In the genomic region with DNA sequence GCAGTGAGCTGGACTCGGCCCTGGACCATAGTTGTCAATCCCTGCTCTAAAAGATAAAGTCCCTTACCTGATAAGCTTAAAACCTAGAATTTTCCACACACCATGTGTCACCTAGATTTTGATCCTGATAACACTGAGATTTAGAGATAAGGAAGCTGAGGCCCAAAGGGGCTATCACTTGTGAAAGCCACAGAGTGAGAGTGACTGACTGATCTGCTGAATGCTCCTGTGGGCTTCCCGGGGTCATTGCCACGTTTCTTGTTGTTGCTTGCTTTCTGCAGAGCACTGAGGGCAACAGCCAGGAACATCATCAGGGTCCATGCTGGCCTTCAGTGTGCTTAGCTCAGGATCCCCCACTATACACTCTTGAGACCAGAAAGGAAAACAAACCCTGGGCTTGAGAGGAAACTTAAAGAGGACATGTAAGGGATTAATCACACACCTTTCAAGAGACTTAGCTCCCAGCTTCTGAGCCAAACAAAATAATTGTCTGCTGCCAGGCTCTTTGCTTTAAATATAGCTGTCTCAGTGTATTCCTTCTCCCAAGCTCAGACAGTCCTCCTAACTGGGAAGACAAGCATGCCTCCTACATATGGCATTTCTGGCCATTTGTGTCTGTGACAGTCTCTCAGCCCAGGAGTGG, we compare ENCODE assay signal across 20 cellular contexts.
DNase-seq lines count a peak whose midpoint lies in the region; ATAC-seq and TF ChIP-seq lines count a peak whose summit lies in the region.
"Had no signal": no experiment of that assay in that cellular context is flagged by ENCODE, and none has a peak within 500 bp of the region (broad histone marks: within the 10 kb centered on the region; RNA-seq: fewer than 3 reads in every experiment).

No MANE protein-coding gene starts in this region.

- no peak for TF ChIP-seq EP300 in gastroesophageal sphincter (IDR thresholded peaks at IDR 0.05)

- H3K4me3 ChIP-seq in gastroesophageal sphincter (no peak overlapping the region), gastrocnemius medialis (no peak overlapping the region)
- H3K4me3 ChIP-seq: GM12878, left lung, ovary, PC-9, SK-N-MC, skin epidermis had no signal

- in situ Hi-C loops in gastrocnemius medialis (cut with MboI; ENCODE audit: low sequenced_read_pairs in 4 of 4), result no loop called here

- TF ChIP-seq POLR2A in gastroesophageal sphincter (IDR thresholded peaks at IDR 0.05) (no peak), gastrocnemius medialis (IDR thresholded peaks at IDR 0.05) (no peak)

- H3K27me3 ChIP-seq in gastroesophageal sphincter (no peaks in the 10 kb centered on the region), gastrocnemius medialis (no peaks in the 10 kb centered on the region)
- H3K27me3 ChIP-seq: left lung, ovary had no signal

- DNase-seq in HT1080 (ENCODE audit: low read depth), result peak; percentile 12
- DNase-seq in gastrocnemius medialis, result no peak
- DNase-seq in GM10266 (ENCODE audit: extremely low spot score), result no peak
- DNase-seq in NCI-H2029 treated with DMSO at 0.1 percent for 48 hours (lab: John Stamatoyannopoulos, UW), result no peak
- DNase-seq: Calu3; HCEC 1CT; left lung; NCI-H1092 treated with DMSO at 0.1 percent for 48 hours; NCI-H2171; NCI-H69; ovary; PC-9; stimulated activated CD4-positive, alpha-beta T cell treated with anti-CD3 and anti-CD28 coated beads, Interleukin-4, amount 100 ng/mL, for 24 hours; T-helper 9 cell had no signal

- H3K4me1 ChIP-seq in gastroesophageal sphincter (peaks cover 0 to 46% (median 3%) of the 10 kb centered on the region in 3 donors), gastrocnemius medialis (peaks cover 36 to 47% of the 10 kb centered on the region in 2 donors)
- H3K4me1 ChIP-seq: left lung had no signal

- H3K9me3 ChIP-seq in gastroesophageal sphincter, result no peaks in the 10 kb centered on the region
- H3K9me3 ChIP-seq in gastrocnemius medialis, result no peaks in the 10 kb centered on the region
- H3K9me3 ChIP-seq: left lung, ovary had no signal

- H3K36me3 ChIP-seq in gastroesophageal sphincter, result no peaks in the 10 kb centered on the region
- no peaks in the 10 kb centered on the region for H3K36me3 ChIP-seq in gastrocnemius medialis
- H3K36me3 ChIP-seq: left lung, ovary had no signal

- H3K27ac ChIP-seq in gastroesophageal sphincter, result peak overlapping the region in 3 of 4 donors; percentile 19 to 50 (median 40)
- H3K27ac ChIP-seq in gastrocnemius medialis, result peak overlapping the region in 3 of 4 donors; percentile 15 to 64 (median 54)
- H3K27ac ChIP-seq: left lung, ovary, PC-9, SK-N-MC, skin epidermis had no signal

- WGBS in gastroesophageal sphincter (ENCODE audit: low coverage in 1 of 2), 2 donors, result 20 to 33% methylated on average over 1 to 3 of the region's 3 CpGs

- no peak for ATAC-seq in SK-N-SH treated with all-trans-retinoic acid at 6 μM for 48 hours
- ATAC-seq in gastroesophageal sphincter, result no peak
- ATAC-seq in gastrocnemius medialis, result no peak
- no peak for ATAC-seq in HG02588 (IDR thresholded peaks at IDR 0.05; ENCODE audit: unreplicated experiment)
- ATAC-seq: GM12878, left lung had no signal

- TF ChIP-seq CTCF in gastroesophageal sphincter (IDR thresholded peaks at IDR 0.05) (no peak), gastrocnemius medialis (IDR thresholded peaks at IDR 0.05 in 4 of 5, conservative IDR thresholded peaks at IDR 0.05 in 1 of 5) (no peak), GM10266 (IDR thresholded peaks at IDR 0.05; ENCODE audit: control insufficient read depth, insufficient read depth, low read depth, missing control alignments) (no peak)

- intact Hi-C loops in gastrocnemius medialis (cut with DNase I; ENCODE audit: low total_unique reads), result loop anchor here (5.0 kb wide), 1 partner anchor 62 kb away; no protein-coding TSS in a partner anchor

TF ChIP-seq in SK-N-SH treated with all-trans-retinoic acid at 6 μM for 48 hours, 23 proteins besides CTCF, POLR2A, EP300 and RAD21:
- TF ChIP-seq, protein P1, sequence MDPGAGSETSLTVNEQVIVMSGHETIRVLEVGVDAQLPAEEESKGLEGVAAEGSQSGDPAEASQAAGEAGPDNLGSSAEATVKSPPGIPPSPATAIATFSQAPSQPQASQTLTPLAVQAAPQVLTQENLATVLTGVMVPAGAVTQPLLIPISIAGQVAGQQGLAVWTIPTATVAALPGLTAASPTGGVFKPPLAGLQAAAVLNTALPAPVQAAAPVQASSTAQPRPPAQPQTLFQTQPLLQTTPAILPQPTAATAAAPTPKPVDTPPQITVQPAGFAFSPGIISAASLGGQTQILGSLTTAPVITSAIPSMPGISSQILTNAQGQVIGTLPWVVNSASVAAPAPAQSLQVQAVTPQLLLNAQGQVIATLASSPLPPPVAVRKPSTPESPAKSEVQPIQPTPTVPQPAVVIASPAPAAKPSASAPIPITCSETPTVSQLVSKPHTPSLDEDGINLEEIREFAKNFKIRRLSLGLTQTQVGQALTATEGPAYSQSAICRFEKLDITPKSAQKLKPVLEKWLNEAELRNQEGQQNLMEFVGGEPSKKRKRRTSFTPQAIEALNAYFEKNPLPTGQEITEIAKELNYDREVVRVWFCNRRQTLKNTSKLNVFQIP (CRISPR knock-in tag; IDR thresholded peaks at IDR 0.05; ENCODE audit: borderline replicate concordance, low read depth), result no peak
- TF ChIP-seq ISL1 (CRISPR knock-in tag; IDR thresholded peaks at IDR 0.05), result peak; percentile 56
